In the genomic region with DNA sequence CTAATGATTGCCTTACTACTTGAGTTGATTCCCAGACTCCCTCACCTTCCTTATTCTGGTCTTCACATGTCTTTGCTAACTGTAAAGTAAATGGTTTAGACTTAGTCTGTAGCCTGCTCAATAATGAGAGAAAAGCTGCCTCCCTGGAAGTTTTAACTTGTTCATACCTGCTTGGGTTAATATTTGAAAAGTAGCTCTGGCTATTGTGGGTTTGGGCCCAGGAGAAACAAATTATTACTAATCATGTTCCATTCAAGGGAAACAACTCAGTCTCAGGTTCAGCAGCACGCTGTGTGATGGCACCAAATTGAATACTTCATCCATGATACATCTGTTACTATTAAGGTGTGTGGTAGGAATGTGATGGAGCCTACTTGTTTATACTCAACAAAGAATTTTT, we compare ENCODE assay signal across 27 cellular contexts.
"Had no signal": no experiment of that assay in that cellular context is flagged by ENCODE, and none has a peak within 500 bp of the region (broad histone marks: within the 10 kb centered on the region; RNA-seq: fewer than 3 reads in every experiment).

No MANE protein-coding gene starts in this region.

- H3K9me3 Mint-ChIP-seq: activated naive CD4-positive, alpha-beta T cell treated with anti-CD3 and anti-CD28 coated beads for 36 hours; activated T-helper 1 cell treated with anti-CD3 and anti-CD28 coated beads, Interleukin-12 subunit alpha, Interleukin-12 subunit beta, Interleukin-2, Interleukin-4 antibody, amounts not matched to agents 30 ng/mL and 10 ng/mL and 1 ng/mL, durations not matched to agents 14 hours and 24 hours and 36 hours; central memory CD8-positive, alpha-beta T cell; dendritic cell treated with granulocyte-macrophage colony-stimulating factor and Interleukin-4, amounts not matched to agents 40 ng/mL and 50 ng/mL, for 4 days; endodermal cell had no signal

- DNase-seq: activated CD4-positive, alpha-beta memory T cell treated with anti-CD3 and anti-CD28 coated beads for 36 hours; activated CD4-positive, alpha-beta T cell treated with anti-CD3 and anti-CD28 coated beads for 36 hours; activated CD4-positive, alpha-beta T cell treated with anti-CD3 and anti-CD28 coated beads, Interleukin-2, amount 10 ng/mL, durations not matched to agents 24 days and 14 days; activated CD4-positive, CD25-positive, alpha-beta regulatory T cell; activated CD4-positive, CD25-positive, alpha-beta regulatory T cell treated with anti-CD3 and anti-CD28 coated beads, Interleukin-2, amount 50 U/mL, for 72 hours; activated CD8-positive, alpha-beta memory T cell treated with anti-CD3 and anti-CD28 coated beads, Interleukin-2, amount 10 ng/mL, durations not matched to agents 7 days and 5 days; activated CD8-positive, alpha-beta memory T cell treated with anti-CD3 and anti-CD28 coated beads, Interleukin-2, amount 50 U/mL, for 4 hours; activated CD8-positive, alpha-beta T cell treated with anti-CD3 and anti-CD28 coated beads, Interleukin-2, amount 10 ng/mL, durations not matched to agents 7 days and 5 days; activated effector memory CD4-positive, alpha-beta T cell treated with anti-CD3 and anti-CD28 coated beads, Interleukin-2, amount 50 U/mL, for 16 hours; activated naive CD4-positive, alpha-beta T cell treated with anti-CD3 and anti-CD28 coated beads for 36 hours; activated T-cell treated with anti-CD3 and anti-CD28 coated beads, Interleukin-2, amount 50 U/mL, for 1 hour; activated T-cell treated with anti-CD3 and anti-CD28 coated beads, Interleukin-2, amount 50 U/mL, for 48 hours; amniotic stem cell; anterior cingulate cortex; brain microvascular endothelial cell; dorsolateral prefrontal cortex; effector memory CD4-positive, alpha-beta T cell; endodermal cell; esophagus squamous epithelium; head of caudate nucleus; T-helper 2 cell had no signal

- H3K4me3 Mint-ChIP-seq: activated CD4-positive, alpha-beta memory T cell treated with anti-CD3 and anti-CD28 coated beads for 36 hours; activated CD4-positive, alpha-beta T cell treated with anti-CD3 and anti-CD28 coated beads for 36 hours; activated CD4-positive, alpha-beta T cell treated with anti-CD3 and anti-CD28 coated beads, Interleukin-2, amount 10 ng/mL, durations not matched to agents 24 days and 14 days; activated CD8-positive, alpha-beta memory T cell treated with anti-CD3 and anti-CD28 coated beads, Interleukin-2, amount 10 ng/mL, durations not matched to agents 7 days and 5 days; activated CD8-positive, alpha-beta T cell treated with anti-CD3 and anti-CD28 coated beads, Interleukin-2, amount 10 ng/mL, durations not matched to agents 7 days and 5 days; activated naive CD4-positive, alpha-beta T cell treated with anti-CD3 and anti-CD28 coated beads for 36 hours; activated naive CD8-positive, alpha-beta T cell; activated T-helper 1 cell treated with anti-CD3 and anti-CD28 coated beads, Interleukin-12 subunit alpha, Interleukin-12 subunit beta, Interleukin-2, Interleukin-4 antibody, amounts not matched to agents 30 ng/mL and 10 ng/mL and 1 ng/mL, durations not matched to agents 14 hours and 24 hours and 36 hours; central memory CD8-positive, alpha-beta T cell; dendritic cell treated with granulocyte-macrophage colony-stimulating factor and Interleukin-4, amounts not matched to agents 40 ng/mL and 50 ng/mL, for 4 days; endodermal cell had no signal

- H3K27ac ChIP-seq: brain microvascular endothelial cell, coronary artery, dorsolateral prefrontal cortex, esophagus squamous epithelium had no signal

- H3K27me3 Mint-ChIP-seq: activated CD4-positive, alpha-beta memory T cell treated with anti-CD3 and anti-CD28 coated beads for 36 hours; activated CD4-positive, alpha-beta T cell treated with anti-CD3 and anti-CD28 coated beads for 36 hours; activated CD4-positive, alpha-beta T cell treated with anti-CD3 and anti-CD28 coated beads, Interleukin-2, amount 10 ng/mL, durations not matched to agents 24 days and 14 days; activated CD8-positive, alpha-beta memory T cell treated with anti-CD3 and anti-CD28 coated beads, Interleukin-2, amount 10 ng/mL, durations not matched to agents 7 days and 5 days; activated naive CD8-positive, alpha-beta T cell; central memory CD8-positive, alpha-beta T cell; dendritic cell treated with granulocyte-macrophage colony-stimulating factor and Interleukin-4, amounts not matched to agents 40 ng/mL and 50 ng/mL, for 4 days had no signal

- H3K4me1 ChIP-seq: esophagus squamous epithelium had no signal

- H3K4me1 Mint-ChIP-seq: activated CD4-positive, alpha-beta T cell treated with anti-CD3 and anti-CD28 coated beads for 36 hours; activated CD4-positive, alpha-beta T cell treated with anti-CD3 and anti-CD28 coated beads, Interleukin-2, amount 10 ng/mL, durations not matched to agents 24 days and 14 days; endodermal cell had no signal

- H3K27ac Mint-ChIP-seq: activated CD4-positive, alpha-beta memory T cell treated with anti-CD3 and anti-CD28 coated beads for 36 hours; activated CD4-positive, alpha-beta T cell treated with anti-CD3 and anti-CD28 coated beads for 36 hours; activated CD4-positive, alpha-beta T cell treated with anti-CD3 and anti-CD28 coated beads, Interleukin-2, amount 10 ng/mL, durations not matched to agents 24 days and 14 days; activated CD8-positive, alpha-beta memory T cell treated with anti-CD3 and anti-CD28 coated beads, Interleukin-2, amount 10 ng/mL, durations not matched to agents 7 days and 5 days; activated CD8-positive, alpha-beta T cell treated with anti-CD3 and anti-CD28 coated beads, Interleukin-2, amount 10 ng/mL, durations not matched to agents 7 days and 5 days; activated naive CD4-positive, alpha-beta T cell treated with anti-CD3 and anti-CD28 coated beads for 36 hours; activated naive CD8-positive, alpha-beta T cell; activated T-helper 1 cell treated with anti-CD3 and anti-CD28 coated beads, Interleukin-12 subunit alpha, Interleukin-12 subunit beta, Interleukin-2, Interleukin-4 antibody, amounts not matched to agents 30 ng/mL and 10 ng/mL and 1 ng/mL, durations not matched to agents 14 hours and 24 hours and 36 hours; activated T-helper 2 cell treated with anti-CD3 and anti-CD28 coated beads, Interferon-gamma antibody, Interleukin-2, Interleukin-4, amounts not matched to agents 10 μg/mL and 5 μg/mL and 100 μg/mL, durations not matched to agents 14 hours and 24 hours and 36 hours; dendritic cell treated with granulocyte-macrophage colony-stimulating factor and Interleukin-4, amounts not matched to agents 40 ng/mL and 50 ng/mL, for 4 days; endodermal cell had no signal

- H3K9me3 ChIP-seq: esophagus squamous epithelium had no signal

- H3K27me3 ChIP-seq: brain microvascular endothelial cell, dorsolateral prefrontal cortex, esophagus squamous epithelium had no signal

- H3K4me3 ChIP-seq: coronary artery, dorsolateral prefrontal cortex, esophagus squamous epithelium had no signal
